In genomic region chr17:43014946-43015519, GRCh38 we compare ENCODE assay signal across 10 cellular contexts. TPM values are rescaled to one million over a fixed set of nuclear protein-coding genes. Genes with fewer than 3 reads are reported as not detected.
A peak's percentile ranks its signal among the peaks of the same experiment; 100 is the strongest.
DNase-seq lines count a peak whose midpoint lies in the region; ATAC-seq and TF ChIP-seq lines count a peak whose summit lies in the region.
"Had no signal": no experiment of that assay in that cellular context is flagged by ENCODE, and none has a peak within 500 bp of the region (broad histone marks: within the 10 kb centered on the region; RNA-seq: fewer than 3 reads in every experiment).

No MANE protein-coding gene starts in this region.

- H3K27ac Mint-ChIP-seq in CD14-positive monocyte (peak overlapping the region in 5 of 7 donors; percentile 4 to 82 (median 54)), osteocyte (ENCODE audit: unreplicated experiment) (peak overlapping the region; percentile 73)

- DNase-seq in CD14-positive monocyte (ENCODE audit: low spot score) (no peak), Panc1 (ENCODE audit: low read depth, low spot score) (no peak), head of caudate nucleus (peak in 23 of 42 donors; percentile 23 to 78 (median 53)), osteocyte (ENCODE audit: extremely low spot score, unreplicated experiment) (no peak), globus pallidus (ENCODE audit: low spot score) (no peak), NCI-H128 (lab: John Stamatoyannopoulos, UW; ENCODE audit: unreplicated experiment) (no peak)
- DNase-seq: activated CD4-positive, alpha-beta T cell treated with anti-CD3 and anti-CD28 coated beads for 1 hour; NCI-H2171 treated with DMSO at 0.1 percent for 48 hours had no signal

- in situ Hi-C loops in Panc1 (cut with HindIII; ENCODE audit: low pct_unique_long_range_greater_than_20kb, low sequenced_read_pairs) = no loop called here

- no peak overlapping the region for H3K4me3 Mint-ChIP-seq in CD14-positive monocyte
- no peak overlapping the region for H3K4me3 Mint-ChIP-seq in osteocyte (ENCODE audit: unreplicated experiment)

- no peak for TF ChIP-seq CTCF in CD14-positive monocyte (IDR thresholded peaks at IDR 0.05)
- TF ChIP-seq CTCF in Panc1 (IDR thresholded peaks at IDR 0.05) = no peak
- TF ChIP-seq CTCF in osteocyte (IDR thresholded peaks at IDR 0.05) = no peak

- peaks cover 55 to 58% of the 10 kb centered on the region in 2 donors for H3K36me3 Mint-ChIP-seq in CD14-positive monocyte
- peaks cover 34% of the 10 kb centered on the region for H3K36me3 Mint-ChIP-seq in osteocyte (ENCODE audit: unreplicated experiment)

- no peaks in the 10 kb centered on the region for H3K9me3 ChIP-seq in Panc1 (ENCODE audit: control insufficient read depth, insufficient read depth, low read depth, low read length)

- BruUV-seq in Panc1 (replicated peaks; lab: Mats Ljungman, UMichigan) = TSS peak; percentile 80

- peaks cover 54% of the 10 kb centered on the region for H3K4me1 Mint-ChIP-seq in CD14-positive monocyte
- peaks cover 27% of the 10 kb centered on the region for H3K4me1 Mint-ChIP-seq in osteocyte (ENCODE audit: unreplicated experiment)

- CTCF ChIA-PET in Panc1 (lab: Charles Lee) = no interaction called here

- H3K36me3 ChIP-seq in Panc1 (ENCODE audit: control insufficient read depth, insufficient read depth, low read length) = no peaks in the 10 kb centered on the region

- peaks cover 18% of the 10 kb centered on the region for H3K4me1 ChIP-seq in Panc1 (ENCODE audit: control insufficient read depth, insufficient read depth, low read length)

- H3K9me3 Mint-ChIP-seq in CD14-positive monocyte = no peaks in the 10 kb centered on the region
- H3K9me3 Mint-ChIP-seq in osteocyte (ENCODE audit: unreplicated experiment) = no peaks in the 10 kb centered on the region

- ATAC-seq in Panc1 (no peak; the same call in 1 of the 2 replicates), HG02759 (IDR thresholded peaks at IDR 0.05; ENCODE audit: unreplicated experiment) (no peak), GM19324 (IDR thresholded peaks at IDR 0.05; ENCODE audit: low FRiP score, unreplicated experiment) (no peak)

- no peak overlapping the region for H3K4me3 ChIP-seq in Panc1 (ENCODE audit: low read depth in 2 of 2, low read length in 2 of 2)

- no peak overlapping the region for H3K27ac ChIP-seq in Panc1 (ENCODE audit: low read length)

- no peaks in the 10 kb centered on the region for H3K27me3 ChIP-seq in Panc1 (ENCODE audit: control insufficient read depth, insufficient read depth, low read length)

- H3K27me3 Mint-ChIP-seq in CD14-positive monocyte (ENCODE audit: low read depth in 3 of 3) (no peaks in the 10 kb centered on the region), osteocyte (ENCODE audit: unreplicated experiment) (no peaks in the 10 kb centered on the region)

- POLR2A ChIA-PET in Panc1 (lab: Charles Lee) = no interaction called here

- intact Hi-C loops in CD14-positive monocyte (cut with micrococcal nuclease) = loop anchor here in 1 of 2 donors (10.0 kb wide), 1 partner anchor 110 kb away; the partner anchor contains the start of gene BRCA1
- intact Hi-C loops in Panc1 (cut with micrococcal nuclease; ENCODE audit: unreplicated experiment) = no loop called here
- intact Hi-C loops in head of caudate nucleus (cut with DNase I) = no loop called here

RNA-seq across cellular contexts. Expression of gene VAT1, which starts 7.2 kb away (rescaled TPM):
- polyA plus RNA-seq in CD14-positive monocyte = 10 to 100 TPM; 38.0 to 39.5 TPM
- 169 TPM for total RNA-seq in Panc1 (2021; ENCODE audit: unreplicated experiment)
- 320 TPM for polyA plus RNA-seq in Panc1 (2012; ENCODE audit: insufficient read length)
- total RNA-seq in osteocyte = 439 and 505 TPM in 2 replicates

RNA-seq across cellular contexts. Expression of gene IFI35, which starts 8.4 kb away (rescaled TPM):
- polyA plus RNA-seq in CD14-positive monocyte = 100 to 1,000 TPM; 106 to 152 TPM
- total RNA-seq in Panc1 (2021; ENCODE audit: unreplicated experiment) (42.6 TPM), osteocyte (34.4 and 41.6 TPM in 2 replicates)
- 41.4 TPM for polyA plus RNA-seq in Panc1 (2012; ENCODE audit: insufficient read length)

RNA-seq across cellular contexts. Expression of gene RND2, which starts 10.0 kb away (rescaled TPM):
- polyA plus RNA-seq in CD14-positive monocyte = not detected
- 0.59 TPM for total RNA-seq in Panc1 (2021; ENCODE audit: unreplicated experiment)
- polyA plus RNA-seq in Panc1 (2012; ENCODE audit: insufficient read length) = 2.7 TPM
- 0.91 and 1.5 TPM in 2 replicates for total RNA-seq in osteocyte

RNA-seq across cellular contexts. Expression of gene RPL27, which starts 16.8 kb away (rescaled TPM):
- polyA plus RNA-seq in CD14-positive monocyte = 1,000 to 10,000 TPM; 1,073 to 1,232 TPM
- total RNA-seq in Panc1 (2021; ENCODE audit: unreplicated experiment) (513 TPM), osteocyte (956 and 1,010 TPM in 2 replicates)
- polyA plus RNA-seq in Panc1 (2012; ENCODE audit: insufficient read length) = 912 TPM

RNA-seq across cellular contexts. Expression of gene RUNDC1, which starts 34.7 kb away (rescaled TPM):
- 10 to 100 TPM in 1 of 2 donors, 1 to 10 TPM in 1; 7.5 to 10.3 TPM for polyA plus RNA-seq in CD14-positive monocyte
- total RNA-seq in Panc1 (2021; ENCODE audit: unreplicated experiment) (11.2 TPM), osteocyte (11.7 and 12.5 TPM in 2 replicates)
- 9.0 TPM for polyA plus RNA-seq in Panc1 (2012; ENCODE audit: insufficient read length)

Comparison
In these comparisons a context has a peak if more than half of its experiments do, and no peak if none do; other contexts are left out.
1. DNase-seq: peak in head of caudate nucleus (23 of 42); none in CD14-positive monocyte (single experiment), Panc1 (single experiment), osteocyte (single experiment), globus pallidus (single experiment) and NCI-H128 (single experiment).